In the genomic region with DNA sequence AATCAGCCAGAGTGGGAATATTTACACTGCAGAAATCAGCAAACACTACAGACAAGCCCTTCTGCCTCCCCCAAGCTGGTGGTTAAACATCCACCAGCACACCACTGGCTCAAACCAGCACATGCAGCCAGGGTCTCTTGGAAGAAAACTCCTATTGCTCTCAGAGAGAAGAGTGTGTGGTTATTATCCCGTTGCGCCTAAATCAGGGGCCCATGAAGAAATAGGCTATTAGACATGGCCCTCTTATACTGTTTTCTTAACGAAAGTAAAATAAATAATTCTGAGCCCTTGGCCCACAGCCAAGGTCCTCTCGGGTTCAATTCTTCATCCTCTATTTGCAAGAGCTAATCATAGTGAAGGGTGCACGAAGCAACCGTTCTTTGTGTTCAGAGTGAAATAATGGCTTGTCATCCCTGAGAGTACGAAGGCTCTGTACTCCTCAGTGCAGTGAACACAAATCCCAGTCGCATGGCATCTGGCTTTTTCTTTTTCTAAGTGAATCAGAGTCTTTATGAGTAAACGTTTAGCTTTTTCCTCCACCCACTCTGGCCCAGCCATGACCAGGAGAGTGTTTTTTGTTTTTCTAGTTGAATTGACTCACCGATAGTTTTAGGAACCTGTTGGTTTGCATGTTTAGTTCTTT, we compare ENCODE assay signal across 1 cellular context.
TF ChIP-seq lines count a peak whose summit lies in the region.

No MANE protein-coding gene starts in this region.

TF ChIP-seq in IMR-90, 13 proteins besides CTCF, POLR2A, EP300 and RAD21 (continued from another document):
- TF ChIP-seq, protein P1, sequence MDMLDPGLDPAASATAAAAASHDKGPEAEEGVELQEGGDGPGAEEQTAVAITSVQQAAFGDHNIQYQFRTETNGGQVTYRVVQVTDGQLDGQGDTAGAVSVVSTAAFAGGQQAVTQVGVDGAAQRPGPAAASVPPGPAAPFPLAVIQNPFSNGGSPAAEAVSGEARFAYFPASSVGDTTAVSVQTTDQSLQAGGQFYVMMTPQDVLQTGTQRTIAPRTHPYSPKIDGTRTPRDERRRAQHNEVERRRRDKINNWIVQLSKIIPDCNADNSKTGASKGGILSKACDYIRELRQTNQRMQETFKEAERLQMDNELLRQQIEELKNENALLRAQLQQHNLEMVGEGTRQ (IDR thresholded peaks at IDR 0.05; ENCODE audit: low read depth, low read length), result no peak
- no peak for TF ChIP-seq MAZ (IDR thresholded peaks at IDR 0.05; ENCODE audit: borderline replicate concordance, low read depth, low read length)
- TF ChIP-seq RFX5 (IDR thresholded peaks at IDR 0.05; ENCODE audit: low read depth, low read length), result no peak
- TF ChIP-seq MAFK (IDR thresholded peaks at IDR 0.05; ENCODE audit: low read depth, low read length), result no peak
- TF ChIP-seq FOS (IDR thresholded peaks at IDR 0.05; ENCODE audit: low read depth, low read length), result peak; percentile 34; the same call in 1 of the 2 replicates
TF ChIP-seq in IMR-90: peak in this region for 2.
